ENCODE assay signal across 24 cellular contexts in the genomic region with DNA sequence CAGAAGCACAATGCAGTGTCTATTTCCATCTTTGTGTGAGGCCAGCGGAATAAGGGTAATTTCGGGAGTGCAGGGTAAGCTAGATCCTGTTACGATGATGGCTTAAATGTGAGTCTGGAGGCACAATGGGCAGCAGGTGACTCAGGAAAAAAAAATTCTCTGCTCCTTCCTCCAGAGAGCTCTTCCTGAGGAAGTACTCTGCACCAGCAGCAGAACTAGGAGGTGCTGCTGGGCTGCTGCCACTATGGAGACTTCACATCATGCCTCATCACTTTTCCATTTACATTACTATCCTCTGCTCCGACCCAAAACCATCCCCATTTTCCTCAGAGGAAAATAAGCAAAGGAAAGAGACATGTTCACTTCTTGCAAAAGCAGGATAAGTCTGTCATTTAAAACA.
DNase-seq lines count a peak whose midpoint lies in the region; ATAC-seq lines count a peak whose summit lies in the region.
"Had no signal": no experiment of that assay in that cellular context is flagged by ENCODE, and none has a peak within 500 bp of the region (broad histone marks: within the 10 kb centered on the region; RNA-seq: fewer than 3 reads in every experiment).

No MANE protein-coding gene starts in this region.

- no peaks in the 10 kb centered on the region for H3K27me3 ChIP-seq in muscle layer of colon (ENCODE audit: control insufficient read depth in 1 of 2, insufficient read depth in 2 of 2, low read length in 2 of 2)
- H3K27me3 ChIP-seq: BLaER1 treated with 17β-estradiol and CSF1 and Interleukin-3, amounts not matched to agents 10 nM and 100 nM; heart left ventricle; tibial nerve had no signal

- no peaks in the 10 kb centered on the region for H3K9me3 ChIP-seq in muscle layer of colon (ENCODE audit: low read length)
- H3K9me3 ChIP-seq: BLaER1 treated with 17β-estradiol and CSF1 and Interleukin-3, amounts not matched to agents 10 nM and 100 nM; heart left ventricle; left ventricle myocardium inferior; mucosa of descending colon; tibial nerve had no signal

- no peak for ATAC-seq in GM18858 (IDR thresholded peaks at IDR 0.05; ENCODE audit: unreplicated experiment)
- ATAC-seq: heart left ventricle, mucosa of descending colon had no signal

- peak; percentile 22 for DNase-seq in CD1c-positive myeloid dendritic cell (ENCODE audit: extremely low spot score)
- DNase-seq in M059J (ENCODE audit: low read depth): peak; percentile 63
- peak; percentile 55 for DNase-seq in dermis blood vessel endothelial cell
- no peak for DNase-seq in mesenteric fat pad (ENCODE audit: low spot score)
- DNase-seq in medulla oblongata (ENCODE audit: extremely low spot score): no peak
- DNase-seq in DMS114 treated with DMSO at 0.1 percent for 48 hours (lab: John Stamatoyannopoulos, UW; ENCODE audit: unreplicated experiment): no peak
- DNase-seq: activated B cell treated with CpG ODN at 0.5 μM for 24 hours; activated CD4-positive, alpha-beta memory T cell treated with anti-CD3 and anti-CD28 coated beads for 36 hours; activated effector memory CD4-positive, alpha-beta T cell treated with Interleukin-2 at 50 U/mL for 16 hours; Calu3; H9; heart left ventricle; left ventricle myocardium inferior; mucosa of descending colon; NCI-H1417; NCI-H510A; RPMI8226; stimulated activated CD4-positive, alpha-beta T cell treated with anti-CD3 and anti-CD28 coated beads, Interleukin-12 subunit alpha, Interleukin-12 subunit beta, amount 100 ng/mL, for 4 hours; stimulated activated naive CD8-positive, alpha-beta T cell treated with anti-CD3 and anti-CD28 coated beads, Interleukin-15, amount 100 ng/mL, for 72 hours had no signal

- peaks cover 65% of the 10 kb centered on the region for H3K4me1 ChIP-seq in muscle layer of colon (ENCODE audit: insufficient read depth, low read length)

- H3K4me3 ChIP-seq in muscle layer of colon (ENCODE audit: low read depth in 1 of 2, low read length in 2 of 2): no peak overlapping the region
- H3K4me3 ChIP-seq: BLaER1 treated with 17β-estradiol and CSF1 and Interleukin-3, amounts not matched to agents 10 nM and 100 nM; heart left ventricle; left ventricle myocardium inferior; mucosa of descending colon; SK-N-MC; tibial nerve had no signal

- no peaks in the 10 kb centered on the region for H3K36me3 ChIP-seq in muscle layer of colon (ENCODE audit: insufficient read depth, low read length)
- H3K36me3 ChIP-seq: BLaER1 treated with 17β-estradiol and CSF1 and Interleukin-3, amounts not matched to agents 10 nM and 100 nM; heart left ventricle; left ventricle myocardium inferior; tibial nerve had no signal

- peak overlapping the region; percentile 66 for H3K27ac ChIP-seq in muscle layer of colon (ENCODE audit: low read depth, low read length)
- H3K27ac ChIP-seq: BLaER1 treated with 17β-estradiol and CSF1 and Interleukin-3, amounts not matched to agents 10 nM and 100 nM; left ventricle myocardium inferior; SK-N-MC; tibial nerve had no signal

- no peak overlapping the region for H3K9ac ChIP-seq in muscle layer of colon (ENCODE audit: low read length)
- H3K9ac ChIP-seq: BLaER1 treated with 17β-estradiol and CSF1 and Interleukin-3, amounts not matched to agents 10 nM and 100 nM had no signal

Comparison
In these comparisons a context has a peak if more than half of its experiments do, and no peak if none do; other contexts are left out.
1. DNase-seq: peak in CD1c-positive myeloid dendritic cell (single experiment), M059J (single experiment) and dermis blood vessel endothelial cell (single experiment); none in mesenteric fat pad (single experiment), medulla oblongata (single experiment) and DMS114 treated with DMSO at 0.1 percent for 48 hours (single experiment).